Comparison of ENCODE assay signal across 1 cellular context in genomic region chr17:75077072-75077489, GRCh38.
TF ChIP-seq lines count a peak whose summit lies in the region.

No MANE protein-coding gene starts in this region.

TF ChIP-seq in HepG2, 621 proteins besides CTCF, POLR2A, EP300 and RAD21 (continued from another document and continues in another):
- no peak for TF ChIP-seq MAF1 (CRISPR knock-in tag; IDR thresholded peaks at IDR 0.05; ENCODE audit: borderline replicate concordance)
- TF ChIP-seq SKI (IDR thresholded peaks at IDR 0.05; ENCODE audit: partially characterized antibody): peak; percentile 81
- no peak for TF ChIP-seq SMAD1 (CRISPR knock-in tag; IDR thresholded peaks at IDR 0.05; ENCODE audit: borderline replicate concordance, low read depth)
- TF ChIP-seq ZNF34 (CRISPR knock-in tag; IDR thresholded peaks at IDR 0.05; ENCODE audit: borderline replicate concordance): 0 out of 2 replicates have a peak, but pooled peaks have one; percentile 51
- no peak for TF ChIP-seq ZNF10 (CRISPR knock-in tag; IDR thresholded peaks at IDR 0.05; ENCODE audit: borderline replicate concordance, low read depth)
- no peak for TF ChIP-seq IRX3 (CRISPR knock-in tag; IDR thresholded peaks at IDR 0.05; ENCODE audit: borderline replicate concordance, low read depth)
- no peak for TF ChIP-seq ZNF883 (CRISPR knock-in tag; IDR thresholded peaks at IDR 0.05; ENCODE audit: not compliant biosample characterization)
- TF ChIP-seq ETV6 (CRISPR knock-in tag; conservative IDR thresholded peaks at IDR 0.05): peak; percentile 61; the same call in 1 of the 2 replicates
- no peak; the same call in 1 of the 2 replicates for TF ChIP-seq HNF1B (CRISPR knock-in tag; IDR thresholded peaks at IDR 0.05)
- TF ChIP-seq SAP130 (CRISPR knock-in tag; IDR thresholded peaks at IDR 0.05; ENCODE audit: low read depth): peak; percentile 76
- TF ChIP-seq SATB2 (CRISPR knock-in tag; IDR thresholded peaks at IDR 0.05): no peak
- TF ChIP-seq ZNF773 (CRISPR knock-in tag; IDR thresholded peaks at IDR 0.05; ENCODE audit: borderline replicate concordance): no peak
- no peak for TF ChIP-seq SRY (CRISPR knock-in tag; IDR thresholded peaks at IDR 0.05)
- TF ChIP-seq, protein P1, sequence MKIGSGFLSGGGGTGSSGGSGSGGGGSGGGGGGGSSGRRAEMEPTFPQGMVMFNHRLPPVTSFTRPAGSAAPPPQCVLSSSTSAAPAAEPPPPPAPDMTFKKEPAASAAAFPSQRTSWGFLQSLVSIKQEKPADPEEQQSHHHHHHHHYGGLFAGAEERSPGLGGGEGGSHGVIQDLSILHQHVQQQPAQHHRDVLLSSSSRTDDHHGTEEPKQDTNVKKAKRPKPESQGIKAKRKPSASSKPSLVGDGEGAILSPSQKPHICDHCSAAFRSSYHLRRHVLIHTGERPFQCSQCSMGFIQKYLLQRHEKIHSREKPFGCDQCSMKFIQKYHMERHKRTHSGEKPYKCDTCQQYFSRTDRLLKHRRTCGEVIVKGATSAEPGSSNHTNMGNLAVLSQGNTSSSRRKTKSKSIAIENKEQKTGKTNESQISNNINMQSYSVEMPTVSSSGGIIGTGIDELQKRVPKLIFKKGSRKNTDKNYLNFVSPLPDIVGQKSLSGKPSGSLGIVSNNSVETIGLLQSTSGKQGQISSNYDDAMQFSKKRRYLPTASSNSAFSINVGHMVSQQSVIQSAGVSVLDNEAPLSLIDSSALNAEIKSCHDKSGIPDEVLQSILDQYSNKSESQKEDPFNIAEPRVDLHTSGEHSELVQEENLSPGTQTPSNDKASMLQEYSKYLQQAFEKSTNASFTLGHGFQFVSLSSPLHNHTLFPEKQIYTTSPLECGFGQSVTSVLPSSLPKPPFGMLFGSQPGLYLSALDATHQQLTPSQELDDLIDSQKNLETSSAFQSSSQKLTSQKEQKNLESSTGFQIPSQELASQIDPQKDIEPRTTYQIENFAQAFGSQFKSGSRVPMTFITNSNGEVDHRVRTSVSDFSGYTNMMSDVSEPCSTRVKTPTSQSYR (CRISPR knock-in tag; IDR thresholded peaks at IDR 0.05; ENCODE audit: borderline replicate concordance): peak; percentile 89
- TF ChIP-seq PHF5A (CRISPR knock-in tag; IDR thresholded peaks at IDR 0.05; ENCODE audit: low read depth, unreplicated experiment): peak; percentile 45
- TF ChIP-seq, protein P2, sequence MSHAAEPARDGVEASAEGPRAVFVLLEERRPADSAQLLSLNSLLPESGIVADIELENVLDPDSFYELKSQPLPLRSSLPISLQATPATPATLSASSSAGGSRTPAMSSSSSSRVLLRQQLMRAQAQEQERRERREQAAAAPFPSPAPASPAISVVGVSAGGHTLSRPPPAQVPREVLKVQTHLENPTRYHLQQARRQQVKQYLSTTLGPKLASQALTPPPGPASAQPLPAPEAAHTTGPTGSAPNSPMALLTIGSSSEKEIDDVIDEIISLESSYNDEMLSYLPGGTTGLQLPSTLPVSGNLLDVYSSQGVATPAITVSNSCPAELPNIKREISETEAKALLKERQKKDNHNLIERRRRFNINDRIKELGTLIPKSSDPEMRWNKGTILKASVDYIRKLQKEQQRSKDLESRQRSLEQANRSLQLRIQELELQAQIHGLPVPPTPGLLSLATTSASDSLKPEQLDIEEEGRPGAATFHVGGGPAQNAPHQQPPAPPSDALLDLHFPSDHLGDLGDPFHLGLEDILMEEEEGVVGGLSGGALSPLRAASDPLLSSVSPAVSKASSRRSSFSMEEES (CRISPR knock-in tag; IDR thresholded peaks at IDR 0.05): peak; percentile 43; the same call in 1 of the 2 replicates
- peak; percentile 70; the same call in 1 of the 2 replicates for TF ChIP-seq ZNF614 (CRISPR knock-in tag; IDR thresholded peaks at IDR 0.05; ENCODE audit: borderline replicate concordance)
- TF ChIP-seq ATF7 (IDR thresholded peaks at IDR 0.05): no peak
- 0 out of 2 replicates have a peak, but pooled peaks have one; percentile 36 for TF ChIP-seq ATF7 (CRISPR knock-in tag; IDR thresholded peaks at IDR 0.05)
- 0 out of 2 replicates have a peak, but pooled peaks have one; percentile 43 for TF ChIP-seq ELF3 (CRISPR knock-in tag; IDR thresholded peaks at IDR 0.05)
- TF ChIP-seq ZNF20 (CRISPR knock-in tag; IDR thresholded peaks at IDR 0.05): no peak
- no peak for TF ChIP-seq PLRG1 (conservative IDR thresholded peaks at IDR 0.05)
- 0 out of 2 replicates have a peak, but pooled peaks have one; percentile 17 for TF ChIP-seq ZBTB3 (CRISPR knock-in tag; IDR thresholded peaks at IDR 0.05; ENCODE audit: borderline replicate concordance, low read depth)
- TF ChIP-seq GATAD2A (CRISPR knock-in tag; IDR thresholded peaks at IDR 0.05): peak; percentile 90
- TF ChIP-seq RAD51 (IDR thresholded peaks at IDR 0.05; ENCODE audit: borderline replicate concordance): no peak
- no peak for TF ChIP-seq ZNF704 (CRISPR knock-in tag; IDR thresholded peaks at IDR 0.05; ENCODE audit: borderline replicate concordance)
- TF ChIP-seq, protein P3, sequence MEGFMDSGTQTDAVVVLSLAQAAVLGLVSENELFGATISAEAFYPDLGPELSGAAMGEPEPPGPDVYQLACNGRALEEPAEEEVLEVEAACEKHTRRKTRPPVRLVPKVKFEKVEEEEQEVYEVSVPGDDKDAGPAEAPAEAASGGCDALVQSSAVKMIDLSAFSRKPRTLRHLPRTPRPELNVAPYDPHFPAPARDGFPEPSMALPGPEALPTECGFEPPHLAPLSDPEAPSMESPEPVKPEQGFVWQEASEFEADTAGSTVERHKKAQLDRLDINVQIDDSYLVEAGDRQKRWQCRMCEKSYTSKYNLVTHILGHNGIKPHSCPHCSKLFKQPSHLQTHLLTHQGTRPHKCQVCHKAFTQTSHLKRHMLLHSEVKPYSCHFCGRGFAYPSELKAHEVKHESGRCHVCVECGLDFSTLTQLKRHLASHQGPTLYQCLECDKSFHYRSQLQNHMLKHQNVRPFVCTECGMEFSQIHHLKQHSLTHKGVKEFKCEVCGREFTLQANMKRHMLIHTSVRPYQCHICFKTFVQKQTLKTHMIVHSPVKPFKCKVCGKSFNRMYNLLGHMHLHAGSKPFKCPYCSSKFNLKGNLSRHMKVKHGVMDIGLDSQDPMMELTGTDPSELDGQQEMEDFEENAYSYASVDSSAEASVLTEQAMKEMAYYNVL (CRISPR knock-in tag; IDR thresholded peaks at IDR 0.05; ENCODE audit: borderline replicate concordance): peak; percentile 82; the same call in 1 of the 2 replicates
- no peak for TF ChIP-seq ZNF510 (CRISPR knock-in tag; IDR thresholded peaks at IDR 0.05; ENCODE audit: low read depth)
- no peak for TF ChIP-seq ZNF101 (CRISPR knock-in tag; IDR thresholded peaks at IDR 0.05; ENCODE audit: borderline replicate concordance, low read depth)
- peak; percentile 50; the same call in 1 of the 2 replicates for TF ChIP-seq ZNF563 (CRISPR knock-in tag; IDR thresholded peaks at IDR 0.05)
- TF ChIP-seq, protein P4, sequence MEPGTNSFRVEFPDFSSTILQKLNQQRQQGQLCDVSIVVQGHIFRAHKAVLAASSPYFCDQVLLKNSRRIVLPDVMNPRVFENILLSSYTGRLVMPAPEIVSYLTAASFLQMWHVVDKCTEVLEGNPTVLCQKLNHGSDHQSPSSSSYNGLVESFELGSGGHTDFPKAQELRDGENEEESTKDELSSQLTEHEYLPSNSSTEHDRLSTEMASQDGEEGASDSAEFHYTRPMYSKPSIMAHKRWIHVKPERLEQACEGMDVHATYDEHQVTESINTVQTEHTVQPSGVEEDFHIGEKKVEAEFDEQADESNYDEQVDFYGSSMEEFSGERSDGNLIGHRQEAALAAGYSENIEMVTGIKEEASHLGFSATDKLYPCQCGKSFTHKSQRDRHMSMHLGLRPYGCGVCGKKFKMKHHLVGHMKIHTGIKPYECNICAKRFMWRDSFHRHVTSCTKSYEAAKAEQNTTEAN (CRISPR knock-in tag; conservative IDR thresholded peaks at IDR 0.05): 0 out of 2 replicates have a peak, but pooled peaks have one; percentile 41
- peak; percentile 17; the same call in 1 of the 2 replicates for TF ChIP-seq MIXL1 (CRISPR knock-in tag; IDR thresholded peaks at IDR 0.05)
- TF ChIP-seq ZNF792 (CRISPR knock-in tag; IDR thresholded peaks at IDR 0.05): no peak
- TF ChIP-seq ZMYM4 (CRISPR knock-in tag; IDR thresholded peaks at IDR 0.05): peak; percentile 52; the same call in 1 of the 2 replicates
- TF ChIP-seq SMAD9 (CRISPR knock-in tag; IDR thresholded peaks at IDR 0.05): no peak
- TF ChIP-seq ZNF556 (CRISPR knock-in tag; IDR thresholded peaks at IDR 0.05; ENCODE audit: borderline replicate concordance): 0 out of 2 replicates have a peak, but pooled peaks have one; percentile 56
- no peak for TF ChIP-seq ZNF639 (CRISPR knock-in tag; conservative IDR thresholded peaks at IDR 0.05)
- no peak for TF ChIP-seq BCLAF1 (IDR thresholded peaks at IDR 0.05)
- no peak for TF ChIP-seq ZBTB8A (CRISPR knock-in tag; IDR thresholded peaks at IDR 0.05; ENCODE audit: borderline replicate concordance, low read depth)
- TF ChIP-seq, protein P5, sequence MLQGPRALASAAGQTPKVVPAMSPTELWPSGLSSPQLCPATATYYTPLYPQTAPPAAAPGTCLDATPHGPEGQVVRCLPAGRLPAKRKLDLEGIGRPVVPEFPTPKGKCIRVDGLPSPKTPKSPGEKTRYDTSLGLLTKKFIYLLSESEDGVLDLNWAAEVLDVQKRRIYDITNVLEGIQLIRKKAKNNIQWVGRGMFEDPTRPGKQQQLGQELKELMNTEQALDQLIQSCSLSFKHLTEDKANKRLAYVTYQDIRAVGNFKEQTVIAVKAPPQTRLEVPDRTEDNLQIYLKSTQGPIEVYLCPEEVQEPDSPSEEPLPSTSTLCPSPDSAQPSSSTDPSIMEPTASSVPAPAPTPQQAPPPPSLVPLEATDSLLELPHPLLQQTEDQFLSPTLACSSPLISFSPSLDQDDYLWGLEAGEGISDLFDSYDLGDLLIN (CRISPR knock-in tag; IDR thresholded peaks at IDR 0.05; ENCODE audit: borderline replicate concordance): peak; percentile 33; the same call in 1 of the 2 replicates
- TF ChIP-seq ZFP82 (CRISPR knock-in tag; IDR thresholded peaks at IDR 0.05; ENCODE audit: borderline replicate concordance): no peak
- peak; percentile 52; the same call in 1 of the 2 replicates for TF ChIP-seq BORCS8-MEF2B (CRISPR knock-in tag; IDR thresholded peaks at IDR 0.05)
